ENCODE assay signal across 1 cellular context in genomic region chr12:33588082-33588712, GRCh38.
TF ChIP-seq lines count a peak whose summit lies in the region.

No MANE protein-coding gene starts in this region.

TF ChIP-seq in K562, 482 proteins besides CTCF, POLR2A, EP300 and RAD21 (continued from another document and continues in another):
- no peak for TF ChIP-seq LARP7 (IDR thresholded peaks at IDR 0.05)
- peak in 1 of 2 experiments; percentile 71; a peak in 2 of 4 replicates for TF ChIP-seq SRF (CRISPR knock-in tag; IDR thresholded peaks at IDR 0.05)
- peak; percentile 92 for TF ChIP-seq TAF9B (IDR thresholded peaks at IDR 0.05; ENCODE audit: partially characterized antibody)
- TF ChIP-seq ZNF77 (CRISPR knock-in tag; IDR thresholded peaks at IDR 0.05), result no peak
- TF ChIP-seq SMARCA5 (IDR thresholded peaks at IDR 0.05), result no peak
- peak; percentile 97 for TF ChIP-seq HDAC2 (IDR thresholded peaks at IDR 0.05)
- TF ChIP-seq MGA (IDR thresholded peaks at IDR 0.05), result no peak
- no peak for TF ChIP-seq ZNF239 (CRISPR knock-in tag; IDR thresholded peaks at IDR 0.05)
- peak; percentile 88 for TF ChIP-seq ATF7 (IDR thresholded peaks at IDR 0.05)
- no peak for TF ChIP-seq HDAC8 (tag; IDR thresholded peaks at IDR 0.05)
- no peak; the same call in 1 of the 2 replicates for TF ChIP-seq CBX5 (IDR thresholded peaks at IDR 0.05; ENCODE audit: borderline replicate concordance, low read depth)
- TF ChIP-seq KLF10 (CRISPR knock-in tag; IDR thresholded peaks at IDR 0.05), result no peak
- no peak for TF ChIP-seq FOXK1 (CRISPR knock-in tag; IDR thresholded peaks at IDR 0.05; ENCODE audit: borderline replicate concordance)
- TF ChIP-seq BCL6 (CRISPR knock-in tag; IDR thresholded peaks at IDR 0.05), result no peak
- TF ChIP-seq HOXB6 (CRISPR knock-in tag; IDR thresholded peaks at IDR 0.05; ENCODE audit: borderline replicate concordance), result no peak
- TF ChIP-seq ZNF274 (IDR thresholded peaks at IDR 0.05; ENCODE audit: borderline replicate concordance, low read depth, low read length), result no peak; the same call in 1 of the 2 replicates
- TF ChIP-seq NR2C1 (IDR thresholded peaks at IDR 0.05), result peak; percentile 63
- TF ChIP-seq NR2C1 (tag; IDR thresholded peaks at IDR 0.05), result peak; percentile 87
- no peak for TF ChIP-seq ZNF551 (CRISPR knock-in tag; IDR thresholded peaks at IDR 0.05)
- TF ChIP-seq NR2F6 (CRISPR knock-in tag; IDR thresholded peaks at IDR 0.05), result no peak
- no peak for TF ChIP-seq CBFB (CRISPR knock-in tag; IDR thresholded peaks at IDR 0.05)
- TF ChIP-seq KLF1 (tag; IDR thresholded peaks at IDR 0.05), result no peak
- no peak for TF ChIP-seq FOXJ3 (CRISPR knock-in tag; IDR thresholded peaks at IDR 0.05)
- TF ChIP-seq L3MBTL2 (IDR thresholded peaks at IDR 0.05), result peak; percentile 37; the same call in 1 of the 2 replicates
- TF ChIP-seq MTA1 (IDR thresholded peaks at IDR 0.05; ENCODE audit: borderline replicate concordance), result peak; percentile 74
- TF ChIP-seq HDGF (IDR thresholded peaks at IDR 0.05), result no peak
- TF ChIP-seq MTA3 (IDR thresholded peaks at IDR 0.05; ENCODE audit: borderline replicate concordance), result peak; percentile 83; the same call in 1 of the 2 replicates
- no peak; the same call in 1 of the 2 replicates for TF ChIP-seq POLR2H (tag; IDR thresholded peaks at IDR 0.05; ENCODE audit: low read depth)
- TF ChIP-seq ZNF324 (CRISPR knock-in tag; IDR thresholded peaks at IDR 0.05), result no peak
- no peak for TF ChIP-seq NELFE (IDR thresholded peaks at IDR 0.05; ENCODE audit: insufficient read depth, insufficient read length)
- TF ChIP-seq ZBTB1 (CRISPR knock-in tag; IDR thresholded peaks at IDR 0.05; ENCODE audit: borderline replicate concordance, low read depth), result no peak
- TF ChIP-seq TCF15 (CRISPR knock-in tag; IDR thresholded peaks at IDR 0.05), result no peak
- no peak for TF ChIP-seq DLX4 (CRISPR knock-in tag; IDR thresholded peaks at IDR 0.05)
- TF ChIP-seq SUPT5H (IDR thresholded peaks at IDR 0.05), result no peak
- TF ChIP-seq MBD1 (CRISPR knock-in tag; IDR thresholded peaks at IDR 0.05), result no peak
- TF ChIP-seq RCOR1 (IDR thresholded peaks at IDR 0.05; ENCODE audit: borderline replicate concordance in 1 of 2, low read depth in 2 of 2, low read length in 2 of 2), result peak; percentile 75 to 97
- no peak for TF ChIP-seq MXD1 (CRISPR knock-in tag; IDR thresholded peaks at IDR 0.05; ENCODE audit: borderline replicate concordance, poor library complexity, severe bottlenecking)
- TF ChIP-seq RNF219 (CRISPR knock-in tag; IDR thresholded peaks at IDR 0.05), result no peak
- TF ChIP-seq GTF2A2 (tag; IDR thresholded peaks at IDR 0.05), result no peak
- peak; percentile 98 for TF ChIP-seq SMARCA4 (IDR thresholded peaks at IDR 0.05)
- TF ChIP-seq CREB3L1 (IDR thresholded peaks at IDR 0.05; ENCODE audit: borderline replicate concordance, low read depth), result peak; percentile 22; the same call in 1 of the 2 replicates
- TF ChIP-seq CTCFL (IDR thresholded peaks at IDR 0.05; ENCODE audit: borderline replicate concordance, insufficient read depth, low read depth, low read length, poor library complexity, severe bottlenecking), result no peak
- no peak for TF ChIP-seq CREBBP (IDR thresholded peaks at IDR 0.05; ENCODE audit: low read depth, low read length)
- no peak for TF ChIP-seq SRSF7 (optimal IDR thresholded peaks at IDR 0.05; ENCODE audit: low read depth, low read length)
- TF ChIP-seq EZH2 (IDR thresholded peaks at IDR 0.05; ENCODE audit: borderline replicate concordance, low read depth, low read length), result no peak
